ENCODE assay signal across 1 cellular context in the genomic region with DNA sequence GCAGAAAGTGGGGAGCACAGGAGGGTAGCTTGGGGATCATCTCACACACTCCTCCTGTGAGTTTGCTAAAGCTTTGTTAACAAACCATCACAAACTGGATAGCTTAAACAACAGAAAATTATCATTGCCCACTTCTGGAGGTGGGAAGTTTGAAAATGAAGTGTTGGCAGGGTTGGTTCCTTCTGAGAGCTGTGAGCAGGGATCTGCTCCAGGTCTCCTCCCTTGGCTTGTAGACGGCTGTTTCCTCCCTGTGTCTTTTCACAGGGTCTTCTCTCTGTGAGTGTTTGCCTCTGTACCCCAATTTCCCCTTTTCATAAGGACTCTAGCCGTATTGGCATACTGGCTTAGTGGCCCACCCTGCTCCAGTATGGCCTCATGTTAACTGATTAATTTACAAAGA.
TF ChIP-seq lines count a peak whose summit lies in the region.

No MANE protein-coding gene starts in this region.

TF ChIP-seq in HepG2, 621 proteins besides CTCF, POLR2A, EP300 and RAD21 (continued from another document):
- TF ChIP-seq, protein P1, sequence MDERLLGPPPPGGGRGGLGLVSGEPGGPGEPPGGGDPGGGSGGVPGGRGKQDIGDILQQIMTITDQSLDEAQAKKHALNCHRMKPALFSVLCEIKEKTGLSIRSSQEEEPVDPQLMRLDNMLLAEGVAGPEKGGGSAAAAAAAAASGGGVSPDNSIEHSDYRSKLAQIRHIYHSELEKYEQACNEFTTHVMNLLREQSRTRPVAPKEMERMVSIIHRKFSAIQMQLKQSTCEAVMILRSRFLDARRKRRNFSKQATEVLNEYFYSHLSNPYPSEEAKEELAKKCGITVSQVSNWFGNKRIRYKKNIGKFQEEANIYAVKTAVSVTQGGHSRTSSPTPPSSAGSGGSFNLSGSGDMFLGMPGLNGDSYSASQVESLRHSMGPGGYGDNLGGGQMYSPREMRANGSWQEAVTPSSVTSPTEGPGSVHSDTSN (CRISPR knock-in tag; IDR thresholded peaks at IDR 0.05) = no peak
- no peak for TF ChIP-seq LCORL (IDR thresholded peaks at IDR 0.05)
- no peak for TF ChIP-seq LCORL (CRISPR knock-in tag; IDR thresholded peaks at IDR 0.05)
- TF ChIP-seq ZNF576 (CRISPR knock-in tag; IDR thresholded peaks at IDR 0.05) = no peak
- TF ChIP-seq HNF4A (CRISPR knock-in tag; IDR thresholded peaks at IDR 0.05) = no peak
- no peak for TF ChIP-seq PHF5A (CRISPR knock-in tag; IDR thresholded peaks at IDR 0.05; ENCODE audit: low read depth, unreplicated experiment)
- no peak for TF ChIP-seq SNAPC4 (CRISPR knock-in tag; IDR thresholded peaks at IDR 0.05)
- no peak for TF ChIP-seq ZNF333 (CRISPR knock-in tag; IDR thresholded peaks at IDR 0.05; ENCODE audit: borderline replicate concordance)
- TF ChIP-seq SMARCE1 (IDR thresholded peaks at IDR 0.05; ENCODE audit: borderline replicate concordance) = no peak
- TF ChIP-seq, protein P2, sequence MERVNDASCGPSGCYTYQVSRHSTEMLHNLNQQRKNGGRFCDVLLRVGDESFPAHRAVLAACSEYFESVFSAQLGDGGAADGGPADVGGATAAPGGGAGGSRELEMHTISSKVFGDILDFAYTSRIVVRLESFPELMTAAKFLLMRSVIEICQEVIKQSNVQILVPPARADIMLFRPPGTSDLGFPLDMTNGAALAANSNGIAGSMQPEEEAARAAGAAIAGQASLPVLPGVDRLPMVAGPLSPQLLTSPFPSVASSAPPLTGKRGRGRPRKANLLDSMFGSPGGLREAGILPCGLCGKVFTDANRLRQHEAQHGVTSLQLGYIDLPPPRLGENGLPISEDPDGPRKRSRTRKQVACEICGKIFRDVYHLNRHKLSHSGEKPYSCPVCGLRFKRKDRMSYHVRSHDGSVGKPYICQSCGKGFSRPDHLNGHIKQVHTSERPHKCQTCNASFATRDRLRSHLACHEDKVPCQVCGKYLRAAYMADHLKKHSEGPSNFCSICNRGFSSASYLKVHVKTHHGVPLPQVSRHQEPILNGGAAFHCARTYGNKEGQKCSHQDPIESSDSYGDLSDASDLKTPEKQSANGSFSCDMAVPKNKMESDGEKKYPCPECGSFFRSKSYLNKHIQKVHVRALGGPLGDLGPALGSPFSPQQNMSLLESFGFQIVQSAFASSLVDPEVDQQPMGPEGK (CRISPR knock-in tag; IDR thresholded peaks at IDR 0.05) = no peak
- TF ChIP-seq ZNF12 (CRISPR knock-in tag; IDR thresholded peaks at IDR 0.05) = no peak
- no peak for TF ChIP-seq HNRNPH1 (optimal IDR thresholded peaks at IDR 0.05; ENCODE audit: low read depth, low read length)
- no peak for TF ChIP-seq STAT5B (CRISPR knock-in tag; IDR thresholded peaks at IDR 0.05)
- no peak for TF ChIP-seq KMT2B (CRISPR knock-in tag; IDR thresholded peaks at IDR 0.05)
- no peak for TF ChIP-seq MEF2D (CRISPR knock-in tag; IDR thresholded peaks at IDR 0.05)
- no peak for TF ChIP-seq FOXK1 (CRISPR knock-in tag; IDR thresholded peaks at IDR 0.05; ENCODE audit: borderline replicate concordance, low read depth)
- TF ChIP-seq ZNF30 (CRISPR knock-in tag; IDR thresholded peaks at IDR 0.05) = no peak
- TF ChIP-seq CCAR2 (optimal IDR thresholded peaks at IDR 0.05; ENCODE audit: low read depth, low read length) = no peak
